16 cellular contexts compared by ENCODE assay signal in the genomic region with DNA sequence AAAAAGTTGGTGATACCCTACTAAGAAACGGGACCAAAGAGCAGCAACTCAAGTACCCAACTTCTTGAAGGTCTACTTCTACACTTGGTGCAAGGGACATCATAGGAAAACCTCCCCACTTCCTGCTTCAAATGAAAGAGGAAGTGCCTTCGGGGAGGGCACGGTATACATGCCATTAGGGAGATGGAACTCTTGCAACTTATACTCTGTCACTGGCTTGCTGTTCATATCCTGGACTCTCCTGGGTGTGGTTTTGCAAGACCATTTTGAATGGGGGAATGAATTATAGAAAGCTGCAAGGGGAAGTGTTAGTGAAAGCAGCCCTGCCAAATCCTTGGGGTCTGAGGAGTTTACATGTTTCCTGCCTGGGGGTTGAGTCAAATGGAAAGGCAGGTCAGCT. TPM values are rescaled to one million over a fixed set of nuclear protein-coding genes. Genes with fewer than 3 reads are reported as not detected.
DNase-seq lines count a peak whose midpoint lies in the region; ATAC-seq and TF ChIP-seq lines count a peak whose summit lies in the region.
"Had no signal": no experiment of that assay in that cellular context is flagged by ENCODE, and none has a peak within 500 bp of the region (broad histone marks: within the 10 kb centered on the region; RNA-seq: fewer than 3 reads in every experiment).

No MANE protein-coding gene starts in this region.

- DNase-seq in GDM1 (lab: John Stamatoyannopoulos, UW) = peak; percentile 81
- DNase-seq in NOMO-1 treated with DMSO at 0.1 percent for 48 hours (lab: John Stamatoyannopoulos, UW; ENCODE audit: unreplicated experiment) = peak; percentile 97
- DNase-seq in activated CD8-positive, alpha-beta T cell treated with anti-CD3 and anti-CD28 coated beads, Interleukin-2, amount 10 ng/mL, durations not matched to agents 7 days and 5 days = peak; percentile 21
- DNase-seq in NCI-H446 treated with DMSO at 0.1 percent for 48 hours (lab: John Stamatoyannopoulos, UW) = no peak
- DNase-seq in posterior vena cava (ENCODE audit: low spot score) = no peak
- DNase-seq in dorsolateral prefrontal cortex = no peak
- DNase-seq in activated CD8-positive, alpha-beta memory T cell treated with anti-CD3 and anti-CD28 coated beads, Interleukin-2, amount 50 U/mL, for 48 hours = no peak
- DNase-seq: activated CD4-positive, alpha-beta T cell treated with anti-CD3 and anti-CD28 coated beads, Interleukin-2, amount 50 U/mL, for 48 hours; dermis blood vessel endothelial cell; gastrocnemius medialis; GM23248; IMR-90; NCI-H1105 treated with DMSO at 0.1 percent for 48 hours; NCI-H774; stimulated activated CD8-positive, alpha-beta memory T cell treated with anti-CD3 and anti-CD28 coated beads, Interleukin-4, amount 100 ng/mL, for 48 hours had no signal

- H3K36me3 Mint-ChIP-seq in activated CD8-positive, alpha-beta T cell treated with anti-CD3 and anti-CD28 coated beads, Interleukin-2, amount 10 ng/mL, durations not matched to agents 7 days and 5 days (ENCODE audit: low read depth) = no peaks in the 10 kb centered on the region

- no peak overlapping the region for H3K4me3 Mint-ChIP-seq in activated CD8-positive, alpha-beta T cell treated with anti-CD3 and anti-CD28 coated beads, Interleukin-2, amount 10 ng/mL, durations not matched to agents 7 days and 5 days

- POLR2A ChIA-PET in activated CD8-positive, alpha-beta T cell treated with anti-CD3 and anti-CD28 coated beads, Interleukin-2, amount 10 ng/mL, durations not matched to agents 7 days and 5 days (lab: Charles Lee) = no interaction called here

- H3K27ac ChIP-seq in dorsolateral prefrontal cortex = no peak overlapping the region
- H3K27ac ChIP-seq: gastrocnemius medialis, GM23248 had no signal

- CTCF ChIA-PET in activated CD8-positive, alpha-beta T cell treated with anti-CD3 and anti-CD28 coated beads, Interleukin-2, amount 10 ng/mL, durations not matched to agents 7 days and 5 days (lab: Charles Lee) = no interaction called here

- ATAC-seq in HG02870 (IDR thresholded peaks at IDR 0.05; ENCODE audit: unreplicated experiment) = peak; percentile 72
- peak; percentile 58 for ATAC-seq in activated CD8-positive, alpha-beta T cell treated with anti-CD3 and anti-CD28 coated beads, Interleukin-2, amount 10 ng/mL, durations not matched to agents 7 days and 5 days
- ATAC-seq: gastrocnemius medialis had no signal

- no peak for TF ChIP-seq CTCF in dorsolateral prefrontal cortex (IDR thresholded peaks at IDR 0.05 in 54 of 56, conservative IDR thresholded peaks at IDR 0.05 in 2 of 56; ENCODE audit: low read depth in 1 of 56, partially characterized antibody in 56 of 56)

- H3K9me3 Mint-ChIP-seq in activated CD8-positive, alpha-beta T cell treated with anti-CD3 and anti-CD28 coated beads, Interleukin-2, amount 10 ng/mL, durations not matched to agents 7 days and 5 days (ENCODE audit: insufficient read depth) = peaks cover 13% of the 10 kb centered on the region

- H3K4me1 Mint-ChIP-seq in activated CD8-positive, alpha-beta T cell treated with anti-CD3 and anti-CD28 coated beads, Interleukin-2, amount 10 ng/mL, durations not matched to agents 7 days and 5 days (ENCODE audit: low read depth) = peaks cover 11% of the 10 kb centered on the region

- H3K27ac Mint-ChIP-seq in activated CD8-positive, alpha-beta T cell treated with anti-CD3 and anti-CD28 coated beads, Interleukin-2, amount 10 ng/mL, durations not matched to agents 7 days and 5 days = peak overlapping the region; percentile 2

- H3K4me3 ChIP-seq in dorsolateral prefrontal cortex = no peak overlapping the region
- H3K4me3 ChIP-seq: gastrocnemius medialis, GM23248 had no signal

- H3K27me3 Mint-ChIP-seq in activated CD8-positive, alpha-beta T cell treated with anti-CD3 and anti-CD28 coated beads, Interleukin-2, amount 10 ng/mL, durations not matched to agents 7 days and 5 days (ENCODE audit: low read depth) = no peaks in the 10 kb centered on the region

- intact Hi-C loops in posterior vena cava (cut with DNase I) = no loop called here
- intact Hi-C loops in dorsolateral prefrontal cortex (cut with DNase I) = no loop called here

- H3K27me3 ChIP-seq in dorsolateral prefrontal cortex = no peaks in the 10 kb centered on the region
- H3K27me3 ChIP-seq: gastrocnemius medialis had no signal

RNA-seq across cellular contexts. Expression of a gene that starts 41.9 kb away (rescaled TPM):
- 1 to 10 TPM; 3.3 to 3.6 TPM for total RNA-seq in activated CD8-positive, alpha-beta T cell treated with anti-CD3 and anti-CD28 coated beads, Interleukin-2, amount 10 ng/mL, durations not matched to agents 7 days and 5 days
- total RNA-seq in posterior vena cava = 1 to 10 TPM; 2.1 to 2.6 TPM
- 1 to 10 TPM; 1.4 to 9.6 (median 4.7) TPM for total RNA-seq in dorsolateral prefrontal cortex

Comparison
In these comparisons a context has a peak if more than half of its experiments do, and no peak if none do; other contexts are left out.
1. DNase-seq: peak in GDM1 (single experiment), NOMO-1 treated with DMSO at 0.1 percent for 48 hours (single experiment) and activated CD8-positive, alpha-beta T cell treated with anti-CD3 and anti-CD28 coated beads, Interleukin-2, amount 10 ng/mL, durations not matched to agents 7 days and 5 days (single experiment); none in NCI-H446 treated with DMSO at 0.1 percent for 48 hours (single experiment), posterior vena cava (single experiment), dorsolateral prefrontal cortex (0 of 10) and activated CD8-positive, alpha-beta memory T cell treated with anti-CD3 and anti-CD28 coated beads, Interleukin-2, amount 50 U/mL, for 48 hours (single experiment).